In the genomic region with DNA sequence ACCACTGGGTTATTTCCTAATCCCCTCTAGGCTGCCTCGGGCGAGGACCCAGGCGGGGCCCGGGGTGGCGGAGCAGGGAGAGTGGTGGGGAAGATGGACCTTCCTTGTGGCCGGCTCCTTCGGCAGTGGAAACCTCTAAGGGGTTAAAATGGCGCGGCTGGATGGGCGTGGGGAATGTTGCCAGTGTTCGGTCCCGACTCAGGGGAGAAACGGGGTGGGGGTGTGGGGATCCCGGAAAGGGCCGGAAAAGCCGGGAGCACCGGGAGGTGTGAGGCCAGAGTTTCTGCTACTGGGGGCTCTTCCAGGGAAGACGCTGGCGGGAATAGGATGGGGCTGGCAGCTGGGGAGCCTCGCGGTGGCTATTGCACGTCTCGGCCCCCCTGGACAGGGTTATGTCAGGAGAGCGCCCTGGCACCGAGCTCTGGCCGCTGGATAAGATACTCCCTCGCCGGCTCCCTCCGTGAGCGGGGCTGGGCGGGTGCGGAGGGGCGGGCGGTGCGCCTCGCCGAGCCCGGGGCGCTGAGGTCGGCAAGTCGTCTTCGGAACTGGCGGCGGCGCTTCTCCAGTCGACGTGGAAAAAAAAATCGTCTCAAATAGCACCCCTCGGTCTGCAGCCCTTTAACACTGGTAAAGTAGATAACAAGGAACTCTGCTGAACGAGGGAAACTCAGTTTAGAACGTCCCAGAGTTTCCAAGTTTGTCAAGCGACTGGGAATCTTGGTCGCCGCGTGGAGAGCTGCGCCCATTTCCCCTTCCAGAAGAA, we compare ENCODE assay signal across 8 cellular contexts.
DNase-seq lines count a peak whose midpoint lies in the region; ATAC-seq, FAIRE-seq and TF ChIP-seq lines count a peak whose summit lies in the region.

No MANE protein-coding gene starts in this region.

- intact Hi-C loops in PC-9 (cut with micrococcal nuclease; ENCODE audit: unreplicated experiment) (loop anchor here (10.0 kb wide), 1 partner anchor 545 kb away; no protein-coding TSS in a partner anchor), MCF 10A (cut with micrococcal nuclease) (no loop called here), kidney (cut with DNase I) (no loop called here)

- H3K4me3 ChIP-seq in GM12864 (ENCODE audit: low read depth, low read length) (peak overlapping the region; percentile 30), PC-9 (peak overlapping the region; percentile 79), kidney (ENCODE audit: low read length in 2 of 2) (peak overlapping the region; percentile 8 to 57)

- POLR2A ChIA-PET in PC-9 (lab: Charles Lee; ENCODE audit: unreplicated experiment) (interaction anchor here (0.6 kb wide), 1 partner anchor 522 kb away, joined by 5 read pairs; no protein-coding TSS in a partner anchor), MCF 10A (lab: Yijun Ruan, JAX) (interaction anchor here (0.8 to 17.8 kb wide), 5 partner anchors 13 to 115 kb away, joined by 3 to 429 read pairs (median 3); no protein-coding TSS in a partner anchor)

- no peaks in the 10 kb centered on the region for H3K27me3 Mint-ChIP-seq in MCF 10A (ENCODE audit: insufficient read depth, unreplicated experiment)
- H3K27me3 Mint-ChIP-seq in stimulated activated naive B cell treated with anti-CD40 and anti-IgM and Interleukin-4, amounts not matched to agents 10 μg/mL and 1 μg/mL and 100 μg/mL, for 72 hours: peaks cover 18 to 23% of the 10 kb centered on the region in 2 donors

- H3K4me3 Mint-ChIP-seq in MCF 10A (ENCODE audit: unreplicated experiment): peak overlapping the region; percentile 70
- H3K4me3 Mint-ChIP-seq in stimulated activated naive B cell treated with anti-CD40 and anti-IgM and Interleukin-4, amounts not matched to agents 10 μg/mL and 1 μg/mL and 100 μg/mL, for 72 hours: peak overlapping the region; percentile 82 to 84

- H3K36me3 Mint-ChIP-seq in MCF 10A (ENCODE audit: insufficient read depth, unreplicated experiment): no peaks in the 10 kb centered on the region
- peaks cover 3 to 12% of the 10 kb centered on the region in 2 donors for H3K36me3 Mint-ChIP-seq in stimulated activated naive B cell treated with anti-CD40 and anti-IgM and Interleukin-4, amounts not matched to agents 10 μg/mL and 1 μg/mL and 100 μg/mL, for 72 hours

- 0 out of 2 replicates have a peak, but pooled peaks cover under 1% of the 10 kb centered on the region for H3K79me2 ChIP-seq in PC-9 (ENCODE audit: low read depth)

- TF ChIP-seq CTCF in GM12864 (IDR thresholded peaks at IDR 0.05; ENCODE audit: low read depth, low read length, missing control alignments) (no peak), PC-9 (conservative IDR thresholded peaks at IDR 0.05) (no peak), MCF 10A (IDR thresholded peaks at IDR 0.05; ENCODE audit: unreplicated experiment) (no peak), kidney (IDR thresholded peaks at IDR 0.05; ENCODE audit: borderline replicate concordance, extremely low read depth, insufficient read depth) (no peak)

- H3K27ac ChIP-seq in PC-9: no peak overlapping the region
- H3K27ac ChIP-seq in kidney (ENCODE audit: low read depth in 2 of 2, low read length in 2 of 2): peak overlapping the region; percentile 54 to 64

- H3K27me3 ChIP-seq in PC-9 (ENCODE audit: insufficient read depth, low read depth): no peaks in the 10 kb centered on the region

- H3K27ac Mint-ChIP-seq in MCF 10A (ENCODE audit: low read depth, unreplicated experiment): no peak overlapping the region
- H3K27ac Mint-ChIP-seq in stimulated activated naive B cell treated with anti-CD40 and anti-IgM and Interleukin-4, amounts not matched to agents 10 μg/mL and 1 μg/mL and 100 μg/mL, for 72 hours: peak overlapping the region; percentile 95

- peak overlapping the region; percentile 97 for H3K4me2 ChIP-seq in PC-9

- H3K4me1 Mint-ChIP-seq in MCF 10A (ENCODE audit: insufficient read depth, unreplicated experiment): peaks cover 6% of the 10 kb centered on the region
- H3K4me1 Mint-ChIP-seq in stimulated activated naive B cell treated with anti-CD40 and anti-IgM and Interleukin-4, amounts not matched to agents 10 μg/mL and 1 μg/mL and 100 μg/mL, for 72 hours: peaks cover 33 to 68% of the 10 kb centered on the region in 2 donors

- H3K9me3 Mint-ChIP-seq in MCF 10A (ENCODE audit: unreplicated experiment): no peaks in the 10 kb centered on the region
- no peaks in the 10 kb centered on the region for H3K9me3 Mint-ChIP-seq in stimulated activated naive B cell treated with anti-CD40 and anti-IgM and Interleukin-4, amounts not matched to agents 10 μg/mL and 1 μg/mL and 100 μg/mL, for 72 hours

- no TSS peak for BruUV-seq in PC-9 (replicated peaks; lab: Mats Ljungman, UMichigan)
- BruUV-seq in MCF 10A (replicated peaks; lab: Mats Ljungman, UMichigan): no TSS peak

- H3K36me3 ChIP-seq in PC-9 (ENCODE audit: low read depth): no peaks in the 10 kb centered on the region
- H3K36me3 ChIP-seq in kidney (ENCODE audit: control insufficient read depth in 1 of 2, insufficient read depth in 2 of 2, low read length in 2 of 2): no peaks in the 10 kb centered on the region

- no peak for FAIRE-seq in kidney (lab: Jason Lieb, UNC)

- H3K4me1 ChIP-seq in PC-9 (replicated peaks; ENCODE audit: insufficient read depth): peaks cover 16% of the 10 kb centered on the region
- H3K4me1 ChIP-seq in kidney (ENCODE audit: control insufficient read depth in 1 of 2, insufficient read depth in 1 of 2, low read depth in 1 of 2, low read length in 2 of 2): peaks cover 4 to 15% of the 10 kb centered on the region in 2 donors

- no peaks in the 10 kb centered on the region for H3K9me2 ChIP-seq in PC-9 (ENCODE audit: insufficient read depth)

- H4K20me1 ChIP-seq in PC-9 (ENCODE audit: insufficient read depth): no peaks in the 10 kb centered on the region

- H3F3A ChIP-seq in PC-9 (ENCODE audit: insufficient read depth, low read depth): peaks cover 2% of the 10 kb centered on the region; the same call in 1 of the 2 replicates

- H3K9me3 ChIP-seq in PC-9 (ENCODE audit: insufficient read depth, low read depth) (no peaks in the 10 kb centered on the region), kidney (ENCODE audit: control insufficient read depth in 1 of 2, low read length in 2 of 2) (no peaks in the 10 kb centered on the region)

- peak overlapping the region; percentile 99 for H2AFZ ChIP-seq in PC-9

- CTCF ChIA-PET in PC-9 (lab: Charles Lee): no interaction called here
- CTCF ChIA-PET in MCF 10A (lab: Yijun Ruan, JAX): interaction anchor here (0.6 to 1.0 kb wide), 2 partner anchors 45 to 270 kb away, joined by 3 read pairs; no protein-coding TSS in a partner anchor

- DNase-seq in GM12864 (ENCODE audit: low read depth): no peak
- peak in 1 of 2 experiments; percentile 30 for DNase-seq in PC-9
- peak; percentile 43 for DNase-seq in MCF 10A (ENCODE audit: unreplicated experiment)
- peak; percentile 82 for DNase-seq in kidney
- DNase-seq in stimulated activated naive B cell treated with anti-CD40 and anti-IgM and Interleukin-4, amounts not matched to agents 10 μg/mL and 1 μg/mL and 100 μg/mL, for 72 hours: no peak
- DNase-seq in NOMO-1 treated with DMSO at 0.1 percent for 48 hours (lab: John Stamatoyannopoulos, UW; ENCODE audit: unreplicated experiment): no peak
- no peak for DNase-seq in midbrain (lab: John Stamatoyannopoulos, UW)

- ATAC-seq in stimulated activated naive B cell treated with anti-CD40 and anti-IgM and Interleukin-4, amounts not matched to agents 10 μg/mL and 1 μg/mL and 100 μg/mL, for 72 hours (replicated peaks): peak in 1 of 2 donors; percentile 2
- no peak for ATAC-seq in HG02852 (IDR thresholded peaks at IDR 0.05; ENCODE audit: unreplicated experiment)

- peak overlapping the region in 1 of 2 donors; percentile 44 for H3K9ac ChIP-seq in kidney (ENCODE audit: low read length in 2 of 2)

Comparison
In these comparisons a context has a peak if more than half of its experiments do, and no peak if none do; other contexts are left out.
1. DNase-seq: peak in MCF 10A (single experiment) and kidney (single experiment); none in GM12864 (single experiment), stimulated activated naive B cell treated with anti-CD40 and anti-IgM and Interleukin-4, amounts not matched to agents 10 μg/mL and 1 μg/mL and 100 μg/mL, for 72 hours (single experiment), NOMO-1 treated with DMSO at 0.1 percent for 48 hours (single experiment) and midbrain (single experiment).
2. Peak in every context shown above with its lines, with median percentiles within 50 percentile points of each other: H3K4me3 ChIP-seq.